8 cellular contexts compared by ENCODE assay signal in genomic region chr3:16884748-16885587, GRCh38. TPM values are rescaled to one million over a fixed set of nuclear protein-coding genes. Genes with fewer than 3 reads are reported as not detected.
DNase-seq lines count a peak whose midpoint lies in the region; ATAC-seq, FAIRE-seq and TF ChIP-seq lines count a peak whose summit lies in the region.

Gene PLCL2, plus strand, starts transcription at chr3:16884955. Its CDS starts 85 bp downstream, at chr3:16885040.

- no peaks in the 10 kb centered on the region for H4K20me1 ChIP-seq in endothelial cell of umbilical vein (replicated peaks; ENCODE audit: control insufficient read depth, extremely low read depth, insufficient read depth, low read length)

- ATAC-seq in HG02840 (IDR thresholded peaks at IDR 0.05; ENCODE audit: low FRiP score, unreplicated experiment), result peak; percentile 38
- ATAC-seq in activated CD8-positive, alpha-beta memory T cell treated with anti-CD3 and anti-CD28 coated beads, Interleukin-2, amount 10 ng/mL, durations not matched to agents 7 days and 5 days, result peak; percentile 50
- peak; percentile 60 to 69 for ATAC-seq in stimulated activated naive B cell treated with anti-CD40 and anti-IgM and Interleukin-4, amounts not matched to agents 10 μg/mL and 1 μg/mL and 100 μg/mL, for 72 hours (replicated peaks)

- H3K4me1 Mint-ChIP-seq in activated CD8-positive, alpha-beta memory T cell treated with anti-CD3 and anti-CD28 coated beads, Interleukin-2, amount 10 ng/mL, durations not matched to agents 7 days and 5 days, result peaks cover 29% of the 10 kb centered on the region
- H3K4me1 Mint-ChIP-seq in stimulated activated naive B cell treated with anti-CD40 and anti-IgM and Interleukin-4, amounts not matched to agents 10 μg/mL and 1 μg/mL and 100 μg/mL, for 72 hours, result peaks cover 17 to 57% of the 10 kb centered on the region in 2 donors

- dilution Hi-C loops in endothelial cell of umbilical vein (cut with MboI; ENCODE audit: extremely low pct_ligation_motif_present, low sequenced_read_pairs), result no loop called here

- peak within 1 kb of the TSS; percentile 80 for H3K9ac ChIP-seq in endothelial cell of umbilical vein (replicated peaks; ENCODE audit: extremely low read depth, insufficient read depth, low read length)
- H3K9ac ChIP-seq in mucosa of stomach (ENCODE audit: low read length), result peak within 1 kb of the TSS; percentile 81

- H3K79me2 ChIP-seq in endothelial cell of umbilical vein (ENCODE audit: control insufficient read depth, insufficient read depth, low read length), result peaks cover 11% of the 10 kb centered on the region

- peak within 1 kb of the TSS; percentile 98 for H3K27ac Mint-ChIP-seq in activated CD8-positive, alpha-beta memory T cell treated with anti-CD3 and anti-CD28 coated beads, Interleukin-2, amount 10 ng/mL, durations not matched to agents 7 days and 5 days
- peak within 1 kb of the TSS; percentile 99 for H3K27ac Mint-ChIP-seq in stimulated activated naive B cell treated with anti-CD40 and anti-IgM and Interleukin-4, amounts not matched to agents 10 μg/mL and 1 μg/mL and 100 μg/mL, for 72 hours

- TF ChIP-seq POLR2A in endothelial cell of umbilical vein (IDR thresholded peaks at IDR 0.05; ENCODE audit: low read depth, low read length), result no peak

- H2AFZ ChIP-seq in endothelial cell of umbilical vein (ENCODE audit: low read depth, low read length), result peak within 1 kb of the TSS; percentile 98

- peaks cover 6% of the 10 kb centered on the region for H3K36me3 Mint-ChIP-seq in activated CD8-positive, alpha-beta memory T cell treated with anti-CD3 and anti-CD28 coated beads, Interleukin-2, amount 10 ng/mL, durations not matched to agents 7 days and 5 days
- H3K36me3 Mint-ChIP-seq in stimulated activated naive B cell treated with anti-CD40 and anti-IgM and Interleukin-4, amounts not matched to agents 10 μg/mL and 1 μg/mL and 100 μg/mL, for 72 hours, result peaks cover 0 to 6% of the 10 kb centered on the region in 2 donors

- POLR2A ChIA-PET in endothelial cell of umbilical vein (lab: Charles Lee), result interaction anchor here (0.7 kb wide), 1 partner anchor 347 kb away, joined by 5 read pairs; no protein-coding TSS in a partner anchor

- no peaks in the 10 kb centered on the region for H3K27me3 ChIP-seq in endothelial cell of umbilical vein (ENCODE audit: control insufficient read depth in 2 of 2, insufficient read depth in 2 of 2, low read length in 2 of 2)
- no peaks in the 10 kb centered on the region for H3K27me3 ChIP-seq in mucosa of stomach (ENCODE audit: control insufficient read depth, insufficient read depth, low read length)

- DNase-seq in NCI-H146 (lab: John Stamatoyannopoulos, UW) (peak; percentile 20), NCI-H146 treated with DMSO at 0.1 percent for 48 hours (lab: John Stamatoyannopoulos, UW; ENCODE audit: unreplicated experiment) (no peak), NCI-H69 (lab: John Stamatoyannopoulos, UW) (peak; percentile 74), endothelial cell of umbilical vein (ENCODE audit: low read depth, low spot score) (peak; percentile 33)
- peak; percentile 70 for DNase-seq in activated CD8-positive, alpha-beta memory T cell treated with anti-CD3 and anti-CD28 coated beads, Interleukin-2, amount 10 ng/mL, durations not matched to agents 7 days and 5 days
- peak; percentile 63 for DNase-seq in stimulated activated naive B cell treated with anti-CD40 and anti-IgM and Interleukin-4, amounts not matched to agents 10 μg/mL and 1 μg/mL and 100 μg/mL, for 72 hours

- intact Hi-C loops in endothelial cell of umbilical vein (cut with micrococcal nuclease), result loop anchor here (1.0 to 5.0 kb wide), 9 partner anchors 21 to 348 kb away; no protein-coding TSS in a partner anchor

- no peak for FAIRE-seq in endothelial cell of umbilical vein (lab: Jason Lieb, UNC)

- H3K27ac ChIP-seq in endothelial cell of umbilical vein (ENCODE audit: insufficient read depth, low read depth, low read length), result peak within 1 kb of the TSS; percentile 50

- peaks cover 2% of the 10 kb centered on the region for H3K27me3 Mint-ChIP-seq in activated CD8-positive, alpha-beta memory T cell treated with anti-CD3 and anti-CD28 coated beads, Interleukin-2, amount 10 ng/mL, durations not matched to agents 7 days and 5 days
- H3K27me3 Mint-ChIP-seq in stimulated activated naive B cell treated with anti-CD40 and anti-IgM and Interleukin-4, amounts not matched to agents 10 μg/mL and 1 μg/mL and 100 μg/mL, for 72 hours, result no peaks in the 10 kb centered on the region

- TF ChIP-seq CTCF in endothelial cell of umbilical vein (IDR thresholded peaks at IDR 0.05; ENCODE audit: extremely low read depth in 1 of 2, insufficient read depth in 1 of 2, low read depth in 1 of 2, low read length in 2 of 2), result no peak

- CTCF ChIA-PET in activated CD8-positive, alpha-beta memory T cell treated with anti-CD3 and anti-CD28 coated beads, Interleukin-2, amount 10 ng/mL, durations not matched to agents 7 days and 5 days (lab: Charles Lee), result interaction anchor here (0.7 to 3.1 kb wide), 33 partner anchors 9 to 1794 kb away, joined by 3 to 19 read pairs (median 4); no protein-coding TSS in a partner anchor
- CTCF ChIA-PET in endothelial cell of umbilical vein (lab: Charles Lee), result interaction anchor here (0.7 to 4.6 kb wide), 33 partner anchors 9 to 347 kb away, joined by 3 to 42 read pairs (median 5); no protein-coding TSS in a partner anchor

- no peaks in the 10 kb centered on the region for H3K9me3 ChIP-seq in endothelial cell of umbilical vein (replicated peaks; ENCODE audit: control insufficient read depth, insufficient read depth, low read length)
- H3K9me3 ChIP-seq in mucosa of stomach (ENCODE audit: control insufficient read depth, low read length), result no peaks in the 10 kb centered on the region

- H3K36me3 ChIP-seq in endothelial cell of umbilical vein (ENCODE audit: control insufficient read depth in 2 of 2, extremely low read depth in 1 of 2, insufficient read depth in 2 of 2, low read length in 2 of 2), result no peaks in the 10 kb centered on the region
- no peaks in the 10 kb centered on the region for H3K36me3 ChIP-seq in mucosa of stomach (ENCODE audit: control insufficient read depth, insufficient read depth, low read length)

- peaks cover 16% of the 10 kb centered on the region for H3K4me1 ChIP-seq in endothelial cell of umbilical vein (ENCODE audit: control insufficient read depth, extremely low read depth, insufficient read depth, low read length)
- H3K4me1 ChIP-seq in mucosa of stomach (ENCODE audit: control insufficient read depth, insufficient read depth, low read length), result peaks cover 16% of the 10 kb centered on the region

- H3K4me3 ChIP-seq in endothelial cell of umbilical vein (replicated peaks in 1 of 3; ENCODE audit: insufficient read depth in 1 of 3, low read depth in 1 of 3, low read length in 3 of 3) (peak within 1 kb of the TSS; percentile 93 to 97 (median 95)), mucosa of stomach (ENCODE audit: low read length) (peak within 1 kb of the TSS; percentile 76)

- no TSS peak for BruUV-seq in endothelial cell of umbilical vein (replicated peaks; lab: Mats Ljungman, UMichigan)

- no peaks in the 10 kb centered on the region for H3K9me3 Mint-ChIP-seq in activated CD8-positive, alpha-beta memory T cell treated with anti-CD3 and anti-CD28 coated beads, Interleukin-2, amount 10 ng/mL, durations not matched to agents 7 days and 5 days (ENCODE audit: low read depth)
- H3K9me3 Mint-ChIP-seq in stimulated activated naive B cell treated with anti-CD40 and anti-IgM and Interleukin-4, amounts not matched to agents 10 μg/mL and 1 μg/mL and 100 μg/mL, for 72 hours, result no peaks in the 10 kb centered on the region

- peak within 1 kb of the TSS; percentile 98 for H3K4me2 ChIP-seq in endothelial cell of umbilical vein (ENCODE audit: insufficient read depth, low read length)

- H3K9me1 ChIP-seq in endothelial cell of umbilical vein (replicated peaks; ENCODE audit: control insufficient read depth, extremely low read depth, insufficient read depth, low read length), result no peaks in the 10 kb centered on the region

- peak within 1 kb of the TSS; percentile 99 for H3K4me3 Mint-ChIP-seq in activated CD8-positive, alpha-beta memory T cell treated with anti-CD3 and anti-CD28 coated beads, Interleukin-2, amount 10 ng/mL, durations not matched to agents 7 days and 5 days
- H3K4me3 Mint-ChIP-seq in stimulated activated naive B cell treated with anti-CD40 and anti-IgM and Interleukin-4, amounts not matched to agents 10 μg/mL and 1 μg/mL and 100 μg/mL, for 72 hours, result peak within 1 kb of the TSS; percentile 94 to 97

TF ChIP-seq in endothelial cell of umbilical vein, 7 proteins besides CTCF, POLR2A, EP300 and RAD21:
- TF ChIP-seq JUN (IDR thresholded peaks at IDR 0.05; ENCODE audit: borderline replicate concordance, insufficient read depth, insufficient read length, low read depth), result no peak
- no peak for TF ChIP-seq FOS (IDR thresholded peaks at IDR 0.05; ENCODE audit: borderline replicate concordance, insufficient read depth, low read length)
- TF ChIP-seq GATA2 (IDR thresholded peaks at IDR 0.05; ENCODE audit: insufficient read depth, insufficient read length, low read depth, low read length), result no peak
TF ChIP-seq in endothelial cell of umbilical vein: peak in this region for 0.

RNA-seq across cellular contexts. Expression of gene PLCL2, which starts in this region (rescaled TPM):
- 10 to 100 TPM; 24.4 to 36.8 TPM for total RNA-seq in activated CD8-positive, alpha-beta memory T cell treated with anti-CD3 and anti-CD28 coated beads, Interleukin-2, amount 10 ng/mL, durations not matched to agents 7 days and 5 days
- 9.6 and 10.7 TPM in 2 replicates for total RNA-seq in endothelial cell of umbilical vein
- polyA plus RNA-seq in endothelial cell of umbilical vein, result 1.5 and 2.3 TPM in 2 replicates
- 3.6 and 3.8 TPM in 2 replicates for polyA plus RNA-seq in endothelial cell of umbilical vein (2011; cell fraction: cytosol; rRNA removed)
- 5.1 and 6.0 TPM in 2 replicates for polyA plus RNA-seq in endothelial cell of umbilical vein (2011; cell fraction: nucleus; rRNA removed)
- polyA plus RNA-seq in endothelial cell of umbilical vein (2012), result 4.0 and 7.6 TPM in 2 replicates
- polyA minus RNA-seq in endothelial cell of umbilical vein, result 8.6 and 9.4 TPM in 2 replicates
- 2.7 TPM for polyA minus RNA-seq in endothelial cell of umbilical vein (2011; cell fraction: cytosol; rRNA and poly(A)+ RNA removed)
- 19.2 and 26.5 TPM in 2 replicates for polyA minus RNA-seq in endothelial cell of umbilical vein (2011; cell fraction: nucleus; rRNA and poly(A)+ RNA removed)
